Comparison of ENCODE assay signal across 20 cellular contexts in genomic region chr17:34683390-34683789, GRCh38.
"Had no signal": no experiment of that assay in that cellular context is flagged by ENCODE, and none has a peak within 500 bp of the region (broad histone marks: within the 10 kb centered on the region; RNA-seq: fewer than 3 reads in every experiment).

No MANE protein-coding gene starts in this region.

- H3K27me3 ChIP-seq: sigmoid colon, testis, tibial nerve, upper lobe of left lung had no signal

- DNase-seq: cortex of kidney; effector CD4-positive, alpha-beta T cell; hypothalamus; immature natural killer cell; left ventricle myocardium superior; lower lobe of right lung; naive thymus-derived CD8-positive, alpha-beta T cell; nephron progenitor cell; nucleus accumbens; right cardiac atrium; sigmoid colon; stimulated activated CD4-positive, alpha-beta T cell treated with anti-CD3 and anti-CD28 coated beads, Interleukin-2, amount 100 ng/mL, for 24 hours; stimulated activated CD4-positive, alpha-beta T cell treated with anti-CD3 and anti-CD28 coated beads, Interleukin-4, amount 100 ng/mL, for 24 hours; stimulated activated naive CD8-positive, alpha-beta T cell treated with anti-CD3 and anti-CD28 coated beads, Interleukin-15, Interleukin-2, amounts not matched to agents 100 U/mL and 50 U/mL, for 24 hours; substantia nigra; testis; upper lobe of left lung had no signal

- H3K4me1 ChIP-seq: lower lobe of right lung, prostate gland, sigmoid colon, testis, tibial nerve, upper lobe of left lung had no signal

- H3K4me3 ChIP-seq: lower lobe of right lung, prostate gland, sigmoid colon, testis, tibial nerve, upper lobe of left lung had no signal

- H3K9me3 ChIP-seq: lower lobe of right lung, prostate gland, sigmoid colon, testis, upper lobe of left lung had no signal

- ATAC-seq: left ventricle myocardium superior; lower lobe of right lung; naive thymus-derived CD8-positive, alpha-beta T cell; right cardiac atrium; stimulated activated effector memory CD8-positive, alpha-beta T cell treated with anti-CD3 and anti-CD28 coated beads, Interleukin-12 subunit alpha, Interleukin-12 subunit beta, amount 100 ng/mL, for 72 hours; stimulated activated naive CD8-positive, alpha-beta T cell treated with anti-CD3 and anti-CD28 coated beads, Interleukin-15, Interleukin-2, amounts not matched to agents 100 U/mL and 50 U/mL, for 24 hours had no signal

- H3K27ac ChIP-seq: lower lobe of right lung, prostate gland, sigmoid colon, testis, tibial nerve, upper lobe of left lung had no signal

- H3K36me3 ChIP-seq: lower lobe of right lung, prostate gland, sigmoid colon, tibial nerve, upper lobe of left lung had no signal
